ENCODE assay signal across 9 cellular contexts in the genomic region with DNA sequence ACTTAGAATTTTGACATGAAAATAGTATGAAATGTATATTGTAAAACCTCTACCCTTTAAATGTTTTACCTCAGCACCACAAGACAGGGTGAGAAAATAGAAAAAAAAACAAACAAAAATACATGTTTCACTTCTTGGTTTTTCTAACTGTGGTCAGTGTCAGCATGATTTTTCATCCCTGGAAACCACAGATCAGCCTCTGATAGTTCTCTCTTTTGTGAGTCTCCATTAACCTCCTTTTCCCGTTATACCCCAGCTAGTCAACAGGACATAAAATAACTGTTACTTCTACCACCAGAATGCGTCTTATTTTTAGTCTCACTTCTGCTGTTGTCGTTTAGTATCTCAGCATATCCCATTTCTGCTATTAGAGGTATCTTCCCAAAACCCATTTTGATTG. TPM values are rescaled to one million over a fixed set of nuclear protein-coding genes. Genes with fewer than 3 reads are reported as not detected.
DNase-seq lines count a peak whose midpoint lies in the region; ATAC-seq, FAIRE-seq and TF ChIP-seq lines count a peak whose summit lies in the region.
"Had no signal": no experiment of that assay in that cellular context is flagged by ENCODE, and none has a peak within 500 bp of the region (broad histone marks: within the 10 kb centered on the region; RNA-seq: fewer than 3 reads in every experiment).

No MANE protein-coding gene starts in this region.

- ATAC-seq in GM19395 (IDR thresholded peaks at IDR 0.05; ENCODE audit: unreplicated experiment) (peak; percentile 98), HG03097 (IDR thresholded peaks at IDR 0.05; ENCODE audit: low FRiP score, unreplicated experiment) (peak; percentile 93), T-helper 17 cell (peak; percentile 41)

- peak overlapping the region; percentile 19 for H3K27ac Mint-ChIP-seq in T-helper 17 cell

- peak; percentile 37 for DNase-seq in Ammon's horn (ENCODE audit: low spot score)
- no peak for DNase-seq in T-helper 17 cell
- DNase-seq in NCI-H2227 (lab: John Stamatoyannopoulos, UW; ENCODE audit: unreplicated experiment): no peak
- no peak for DNase-seq in NCI-H1105 treated with DMSO at 0.1 percent for 48 hours (lab: John Stamatoyannopoulos, UW)
- no peak for DNase-seq in D721Med (ENCODE audit: insufficient read length, low spot score)
- DNase-seq in NCI-H2107 (lab: John Stamatoyannopoulos, UW): no peak

- H3K27me3 Mint-ChIP-seq in T-helper 17 cell: no peaks in the 10 kb centered on the region

- peak overlapping the region; percentile 19 for H3K4me3 Mint-ChIP-seq in T-helper 17 cell

- H3K4me1 Mint-ChIP-seq in T-helper 17 cell: peaks cover 39% of the 10 kb centered on the region

- no peaks in the 10 kb centered on the region for H3K9me3 ChIP-seq in T-helper 17 cell (ENCODE audit: control insufficient read depth, low read length, poor library complexity, severe bottlenecking)

- peaks cover 8% of the 10 kb centered on the region for H3K36me3 Mint-ChIP-seq in T-helper 17 cell (ENCODE audit: low read depth)

- no peak for FAIRE-seq in D721Med (lab: Jason Lieb, UNC)
- FAIRE-seq: endothelial cell of umbilical vein had no signal

- TF ChIP-seq CTCF in D721Med (IDR thresholded peaks at IDR 0.05; ENCODE audit: insufficient read depth, missing control alignments): no peak

RNA-seq across cellular contexts. Expression of gene KCNMB4, which starts 48.3 kb away (rescaled TPM):
- total RNA-seq in T-helper 17 cell: under 1 TPM; 0.26 to 0.75 TPM

Comparison
In these comparisons a context has a peak if more than half of its experiments do, and no peak if none do; other contexts are left out.
1. ATAC-seq: peak in every context shown above with its lines; median percentile 98 in GM19395; 93 in HG03097; 41 in T-helper 17 cell.